ENCODE assay signal across 8 cellular contexts in the genomic region with DNA sequence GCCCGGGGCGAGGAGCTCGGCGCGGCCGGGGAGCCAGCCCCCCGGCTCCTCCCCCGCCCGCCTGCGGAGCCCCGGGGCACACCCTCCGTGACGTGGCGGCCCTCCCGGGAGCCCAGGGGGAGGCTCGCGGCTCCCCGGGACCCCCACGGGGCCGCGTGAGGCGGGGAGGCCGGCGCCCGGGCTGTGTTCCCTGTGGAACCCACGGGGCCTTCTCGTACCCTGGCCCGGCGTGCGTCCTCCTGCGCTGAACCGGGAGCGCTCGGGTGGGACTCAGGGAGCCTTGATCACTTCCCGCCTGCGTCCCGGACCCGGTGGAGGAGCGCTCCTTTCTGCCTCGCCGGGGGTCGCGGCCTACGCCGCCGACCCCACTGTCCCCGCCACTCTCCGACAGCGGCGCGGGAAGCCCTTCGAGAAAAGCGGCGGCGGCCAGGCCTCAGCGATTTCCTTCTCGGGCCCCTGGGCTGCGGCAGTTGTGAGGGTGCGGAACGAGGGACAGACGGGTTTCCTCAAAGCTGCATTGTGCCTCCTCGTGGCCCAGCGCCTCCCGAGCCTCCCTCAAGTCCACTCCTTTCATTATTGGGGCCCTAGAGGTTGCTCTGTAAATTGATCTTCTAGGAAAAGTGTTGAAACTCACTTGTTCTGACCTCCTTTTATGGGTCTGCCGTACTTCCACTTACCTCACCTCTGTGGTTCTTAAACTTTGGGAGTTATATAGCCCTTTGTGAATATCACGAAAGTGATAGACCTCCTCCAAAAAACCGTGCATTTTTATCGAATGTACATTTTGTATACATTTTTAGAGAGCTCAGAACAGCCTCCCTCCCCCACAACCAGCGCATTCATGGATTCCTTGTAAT. TPM values are rescaled to one million over a fixed set of nuclear protein-coding genes. Genes with fewer than 3 reads are reported as not detected.
DNase-seq lines count a peak whose midpoint lies in the region; ATAC-seq and TF ChIP-seq lines count a peak whose summit lies in the region.

No MANE protein-coding gene starts in this region.

- H3F3A ChIP-seq in DOHH2 (ENCODE audit: control insufficient read depth, insufficient read depth): 0 out of 2 replicates have a peak, but pooled peaks cover 5% of the 10 kb centered on the region

- H3K27me3 ChIP-seq in DOHH2 (ENCODE audit: control insufficient read depth, low read length): no peaks in the 10 kb centered on the region

- no peaks in the 10 kb centered on the region for H3K9me3 ChIP-seq in DOHH2 (ENCODE audit: control insufficient read depth, insufficient read depth, low read length)

- peak; percentile 56 for TF ChIP-seq CTCF in DOHH2 (IDR thresholded peaks at IDR 0.05; ENCODE audit: low read depth, low read length, poor library complexity, severe bottlenecking)
- peak; percentile 64 for TF ChIP-seq CTCF in RWPE1 (conservative IDR thresholded peaks at IDR 0.05; ENCODE audit: low read depth)
- no peak for TF ChIP-seq CTCF in omental fat pad (IDR thresholded peaks at IDR 0.05)

- CTCF ChIA-PET in RWPE1 (lab: Yijun Ruan, JAX): interaction anchor here (0.6 to 1.6 kb wide), 5 partner anchors 154 to 561 kb away, joined by 3 to 6 read pairs (median 3); no protein-coding TSS in a partner anchor

- H3K36me3 ChIP-seq in DOHH2 (ENCODE audit: control insufficient read depth, low read length): peaks cover 41% of the 10 kb centered on the region

- peaks cover 56% of the 10 kb centered on the region for H3K79me2 ChIP-seq in DOHH2 (ENCODE audit: control insufficient read depth, low read length)

- H3K4me3 ChIP-seq in DOHH2 (ENCODE audit: low read length): peak overlapping the region; percentile 74

- no peaks in the 10 kb centered on the region for H3K9me2 ChIP-seq in DOHH2 (replicated peaks; ENCODE audit: control insufficient read depth, low read length)

- H3K4me2 ChIP-seq in DOHH2 (ENCODE audit: low read length): peak overlapping the region; percentile 94

- H4K20me1 ChIP-seq in DOHH2 (ENCODE audit: control insufficient read depth, insufficient read depth, low read depth, low read length): no peaks in the 10 kb centered on the region

- peak overlapping the region; percentile 75 for H3K27ac ChIP-seq in DOHH2 (ENCODE audit: low read depth, low read length)
- H3K27ac ChIP-seq in RWPE1: peak overlapping the region; percentile 93
- peak overlapping the region; percentile 70 for H3K27ac ChIP-seq in temporal lobe (ENCODE audit: low read depth, low read length)

- POLR2A ChIA-PET in RWPE1 (lab: Yijun Ruan, JAX; ENCODE audit: low non-redundant PET): interaction anchor here (0.5 to 1.7 kb wide), 2 partner anchors 19 to 74 kb away, joined by 3 to 5 read pairs; a partner anchor contains a TSS

- ATAC-seq in GM21528 (IDR thresholded peaks at IDR 0.05; ENCODE audit: low FRiP score, unreplicated experiment) (peak; percentile 79), omental fat pad (ENCODE audit: low FRiP score) (peak; percentile 95)

- H3K4me1 ChIP-seq in DOHH2 (ENCODE audit: control insufficient read depth, low read length): peaks cover 31% of the 10 kb centered on the region

- DNase-seq in HuH-7.5 (ENCODE audit: low spot score): peak; percentile 85
- DNase-seq in RWPE1 (ENCODE audit: low spot score): peak; percentile 82
- DNase-seq in activated naive CD4-positive, alpha-beta T cell treated with Interleukin-2 at 50 U/mL for 16 hours: peak; percentile 78
- peak; percentile 92 for DNase-seq in germinal center (ENCODE audit: low spot score)
- DNase-seq in omental fat pad (ENCODE audit: low spot score): no peak

RNA-seq across cellular contexts. Expression of a gene that starts 0.6 kb away (rescaled TPM):
- total RNA-seq in omental fat pad (10 to 100 TPM; 17.7 to 23.2 (median 20.0) TPM), temporal lobe (30.5 TPM)

RNA-seq across cellular contexts. Expression of a gene that starts 19.6 kb away (rescaled TPM):
- 10 to 100 TPM in 3 of 4 donors, 1 to 10 TPM in 1; 8.6 to 15.7 (median 10.8) TPM for total RNA-seq in omental fat pad
- total RNA-seq in temporal lobe: 17.2 TPM

RNA-seq across cellular contexts. Expression of a gene that starts 19.6 kb away (rescaled TPM):
- total RNA-seq in omental fat pad (1 to 10 TPM; 2.4 to 4.6 (median 4.0) TPM), temporal lobe (1.7 TPM)

Comparison
In these comparisons a context has a peak if more than half of its experiments do, and no peak if none do; other contexts are left out.
1. CTCF ChIP-seq: peak in DOHH2 (single experiment) and RWPE1 (single experiment); none in omental fat pad (0 of 3).
2. Peak in every context shown above with its lines, with median percentiles within 50 percentile points of each other: H3K27ac ChIP-seq.